ENCODE assay signal across 2 cellular contexts in genomic region chr7:99778880-99779279, GRCh38.
TF ChIP-seq lines count a peak whose summit lies in the region.

No MANE protein-coding gene starts in this region.

TF ChIP-seq in liver, 16 proteins besides CTCF, POLR2A, EP300 and RAD21:
- TF ChIP-seq HNF4A (conservative IDR thresholded peaks at IDR 0.05) (peak; percentile 60 to 70), REST (IDR thresholded peaks at IDR 0.05) (no peak), SP1 (IDR thresholded peaks at IDR 0.05) (peak; percentile 64), JUND (IDR thresholded peaks at IDR 0.05) (no peak), HNF4G (IDR thresholded peaks at IDR 0.05) (peak; percentile 29), ATF3 (IDR thresholded peaks at IDR 0.05) (no peak), RXRA (IDR thresholded peaks at IDR 0.05) (peak; percentile 41 to 60)

TF ChIP-seq in HepG2, 621 proteins besides CTCF, POLR2A, EP300 and RAD21:
- TF ChIP-seq POLR2G (IDR thresholded peaks at IDR 0.05; ENCODE audit: low read depth, low read length) (no peak), ATF6 (CRISPR knock-in tag; conservative IDR thresholded peaks at IDR 0.05) (no peak), ATF5 (CRISPR knock-in tag; IDR thresholded peaks at IDR 0.05; ENCODE audit: low read depth) (no peak), ESRRA (CRISPR knock-in tag; IDR thresholded peaks at IDR 0.05; ENCODE audit: low read depth) (no peak), HMG20A (CRISPR knock-in tag; IDR thresholded peaks at IDR 0.05; ENCODE audit: borderline replicate concordance) (no peak)
